In the genomic region with DNA sequence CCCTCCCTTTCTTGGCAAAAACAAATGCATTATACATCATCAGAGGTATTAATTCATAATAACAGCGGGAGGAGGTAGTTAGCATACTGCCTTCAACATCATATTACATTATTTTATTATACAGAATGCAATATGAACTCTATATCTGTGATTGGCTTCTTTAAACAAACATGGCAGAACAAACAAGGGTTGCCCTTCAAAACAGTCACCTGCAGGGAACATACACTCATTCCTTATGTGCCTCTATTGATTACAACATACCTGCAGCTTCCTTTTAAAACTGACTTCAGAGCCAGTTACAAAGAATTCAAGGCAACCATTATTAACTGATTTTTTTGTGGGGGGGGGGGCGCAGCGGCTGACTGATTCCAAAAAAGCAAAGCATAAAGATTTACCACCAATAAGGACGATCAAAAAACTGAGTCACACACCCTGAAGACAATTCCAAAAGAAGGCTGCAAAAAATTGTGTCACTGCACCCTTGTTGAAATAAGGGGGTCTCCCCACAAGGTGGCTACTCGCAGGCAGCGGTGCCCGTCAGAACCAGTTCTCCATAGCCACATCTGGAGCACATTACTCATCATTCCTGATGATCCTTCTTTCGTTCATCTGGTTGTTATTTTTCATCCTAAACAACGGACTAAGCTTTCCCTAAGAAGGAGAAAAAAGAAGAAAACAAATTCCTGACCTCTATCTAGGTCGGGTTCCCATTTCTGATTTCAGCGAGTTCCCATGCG, we compare ENCODE assay signal across 18 cellular contexts. TPM values are rescaled to one million over a fixed set of nuclear protein-coding genes. Genes with fewer than 3 reads are reported as not detected.
A peak's percentile ranks its signal among the peaks of the same experiment; 100 is the strongest.
DNase-seq lines count a peak whose midpoint lies in the region; ATAC-seq, FAIRE-seq and TF ChIP-seq lines count a peak whose summit lies in the region.
"Had no signal": no experiment of that assay in that cellular context is flagged by ENCODE, and none has a peak within 500 bp of the region (broad histone marks: within the 10 kb centered on the region; RNA-seq: fewer than 3 reads in every experiment).

No MANE protein-coding gene starts in this region.

- no peak for TF ChIP-seq POLR2A in HepG2 (IDR thresholded peaks at IDR 0.05; ENCODE audit: insufficient read depth in 1 of 2, low read depth in 2 of 2, low read length in 2 of 2)
- TF ChIP-seq POLR2A in right lobe of liver (IDR thresholded peaks at IDR 0.05): no peak

- 47% methylated on average over 12 of the region's 12 CpGs for WGBS in HepG2 (ENCODE audit: low lambda C conversion rate)
- 66% methylated on average over 12 of the region's 12 CpGs for WGBS in right lobe of liver (ENCODE audit: insufficient coverage, low coverage, low lambda C conversion rate, missing lambda C conversion rate)

- peaks cover 8% of the 10 kb centered on the region for H3K9me3 Mint-ChIP-seq in glutamatergic neuron (ENCODE audit: unreplicated experiment)
- H3K9me3 Mint-ChIP-seq: activated B cell treated with CpG ODN at 0.5 μM for 24 hours; T-helper 2 cell treated with Interferon-gamma antibody and Interleukin-4, amounts not matched to agents 5 μg/mL and 100 μg/mL, for 36 hours had no signal

- POLR2A ChIA-PET in HepG2 (lab: Yijun Ruan, JAX): interaction anchor here (1.7 kb wide), 1 partner anchor 478 kb away, joined by 3 read pairs; no protein-coding TSS in a partner anchor

- BruUV-seq in HepG2 (replicated peaks; lab: Mats Ljungman, UMichigan): no TSS peak

- H3K9me3 ChIP-seq in HepG2 (ENCODE audit: low read length) (no peaks in the 10 kb centered on the region), right lobe of liver (no peaks in the 10 kb centered on the region), kidney (ENCODE audit: control insufficient read depth in 1 of 2, low read length in 2 of 2) (no peaks in the 10 kb centered on the region), MG63 (no peaks in the 10 kb centered on the region)
- H3K9me3 ChIP-seq: SJCRH30 had no signal

- no peak for TF ChIP-seq CTCF in HepG2 (CRISPR knock-in tag; IDR thresholded peaks at IDR 0.05)
- TF ChIP-seq CTCF in right lobe of liver (IDR thresholded peaks at IDR 0.05): no peak
- TF ChIP-seq CTCF in LNCaP clone FGC (IDR thresholded peaks at IDR 0.05; ENCODE audit: control insufficient read depth, extremely low read depth, insufficient read depth): no peak
- TF ChIP-seq CTCF in kidney (IDR thresholded peaks at IDR 0.05; ENCODE audit: borderline replicate concordance, extremely low read depth, insufficient read depth): no peak
- TF ChIP-seq CTCF in glutamatergic neuron (IDR thresholded peaks at IDR 0.05; ENCODE audit: partially characterized antibody, unreplicated experiment): no peak

- DNase-seq in HepG2 (ENCODE audit: low spot score): peak; percentile 31
- DNase-seq in right lobe of liver: no peak
- peak; percentile 90 for DNase-seq in LNCaP clone FGC (ENCODE audit: low read depth)
- DNase-seq in kidney: peak; percentile 4
- DNase-seq in MG63: no peak
- no peak for DNase-seq in glutamatergic neuron
- DNase-seq in SKM-1 treated with dmso at 0.1 percent for 144 hours (lab: John Stamatoyannopoulos, UW; ENCODE audit: unreplicated experiment): no peak
- DNase-seq: activated B cell treated with CpG ODN at 0.5 μM for 24 hours, mesendoderm, SJCRH30 had no signal

- TF ChIP-seq EP300 in HepG2 (IDR thresholded peaks at IDR 0.05; ENCODE audit: low read depth in 2 of 2, low read length in 2 of 2) (no peak; a peak in 1 of 4 replicates), HepG2 (CRISPR knock-in tag; IDR thresholded peaks at IDR 0.05; ENCODE audit: borderline replicate concordance) (no peak)

- no peaks in the 10 kb centered on the region for H3K36me3 ChIP-seq in HepG2 (replicated peaks in 1 of 2; ENCODE audit: control insufficient read depth in 1 of 2, insufficient read depth in 2 of 2, low read length in 2 of 2)
- no peaks in the 10 kb centered on the region for H3K36me3 ChIP-seq in right lobe of liver
- H3K36me3 ChIP-seq in kidney (ENCODE audit: control insufficient read depth in 1 of 2, insufficient read depth in 2 of 2, low read length in 2 of 2): no peaks in the 10 kb centered on the region
- H3K36me3 ChIP-seq in MG63: no peaks in the 10 kb centered on the region; the same call in 1 of the 2 replicates
- H3K36me3 ChIP-seq: SJCRH30 had no signal

- no peak overlapping the region for H3K4me3 Mint-ChIP-seq in glutamatergic neuron (ENCODE audit: unreplicated experiment)
- H3K4me3 Mint-ChIP-seq: activated B cell treated with CpG ODN at 0.5 μM for 24 hours; activated naive CD8-positive, alpha-beta T cell; T-helper 2 cell treated with Interferon-gamma antibody and Interleukin-4, amounts not matched to agents 5 μg/mL and 100 μg/mL, for 36 hours had no signal

- H3K9ac ChIP-seq in HepG2 (ENCODE audit: insufficient read depth, low read depth, low read length) (no peak overlapping the region), kidney (ENCODE audit: low read length in 2 of 2) (no peak overlapping the region)

- no peaks in the 10 kb centered on the region for H3K27me3 ChIP-seq in HepG2 (ENCODE audit: control insufficient read depth in 1 of 2, insufficient read depth in 2 of 2, low read length in 2 of 2)
- no peaks in the 10 kb centered on the region for H3K27me3 ChIP-seq in right lobe of liver
- H3K27me3 ChIP-seq in MG63: no peaks in the 10 kb centered on the region

- no peak overlapping the region for H3K27ac Mint-ChIP-seq in glutamatergic neuron (ENCODE audit: unreplicated experiment)
- H3K27ac Mint-ChIP-seq: activated B cell treated with CpG ODN at 0.5 μM for 24 hours; activated naive CD8-positive, alpha-beta T cell; T-helper 2 cell treated with Interferon-gamma antibody and Interleukin-4, amounts not matched to agents 5 μg/mL and 100 μg/mL, for 36 hours had no signal

- intact Hi-C loops in HepG2 (cut with micrococcal nuclease; ENCODE audit: unreplicated experiment): loop anchor here (5.0 kb wide), 1 partner anchor 105 kb away; the partner anchor contains the start of gene HOXC5
- intact Hi-C loops in right lobe of liver (cut with DNase I): no loop called here
- intact Hi-C loops in kidney (cut with DNase I): loop anchor here (10.0 kb wide), 1 partner anchor 102 kb away; the partner anchor contains the start of gene HOXC5

- FAIRE-seq in HepG2 (lab: Jason Lieb, UNC) (no peak), kidney (lab: Jason Lieb, UNC) (no peak)
- FAIRE-seq: colon, endothelial cell of umbilical vein, frontal cortex, H54, urothelium cell line had no signal

- no peak overlapping the region for H3K27ac ChIP-seq in HepG2 (ENCODE audit: extremely low read length, insufficient read depth, low read length)
- no peak overlapping the region for H3K27ac ChIP-seq in right lobe of liver
- no peak overlapping the region for H3K27ac ChIP-seq in kidney (ENCODE audit: low read depth in 2 of 2, low read length in 2 of 2)
- H3K27ac ChIP-seq: SJCRH30 had no signal

- no peak overlapping the region for H2AFZ ChIP-seq in HepG2 (ENCODE audit: low read length)

- H3K4me3 ChIP-seq in HepG2 (replicated peaks in 1 of 3; ENCODE audit: insufficient read depth in 1 of 3, low read depth in 2 of 3, low read length in 3 of 3) (no peak overlapping the region), right lobe of liver (no peak overlapping the region), LNCaP clone FGC (ENCODE audit: low read depth, low read length) (peak overlapping the region; percentile 16), kidney (ENCODE audit: low read length in 2 of 2) (no peak overlapping the region), MG63 (no peak overlapping the region)
- H3K4me3 ChIP-seq: SJCRH30 had no signal

- in situ Hi-C loops in HepG2 (cut with HindIII; ENCODE audit: extremely low pct_ligation_motif_present, low pct_unique_long_range_greater_than_20kb): no loop called here

- H4K20me1 ChIP-seq in HepG2 (ENCODE audit: insufficient read depth, low read length): no peaks in the 10 kb centered on the region

- no peak overlapping the region for H3K4me2 ChIP-seq in HepG2 (ENCODE audit: low read depth, low read length)

- ATAC-seq in HepG2 (no peak), right lobe of liver (no peak), HG02885 (IDR thresholded peaks at IDR 0.05; ENCODE audit: poor library complexity, unreplicated experiment) (no peak)

- H3K4me1 Mint-ChIP-seq in glutamatergic neuron (ENCODE audit: low read depth, unreplicated experiment): peaks cover 32% of the 10 kb centered on the region
- H3K4me1 Mint-ChIP-seq: activated B cell treated with CpG ODN at 0.5 μM for 24 hours had no signal

- H3K27me3 Mint-ChIP-seq in glutamatergic neuron (ENCODE audit: unreplicated experiment): peaks cover 21% of the 10 kb centered on the region

- CTCF ChIA-PET in HepG2 (lab: Yijun Ruan, JAX; ENCODE audit: low intra/inter-chr PET ratio, low total read pairs): no interaction called here

- TF ChIP-seq RAD21 in HepG2 (CRISPR knock-in tag; IDR thresholded peaks at IDR 0.05): no peak

- no peaks in the 10 kb centered on the region for H3K79me2 ChIP-seq in HepG2 (ENCODE audit: insufficient read depth, low read length)

- H3K4me1 ChIP-seq in HepG2 (ENCODE audit: insufficient read depth, low read length) (peaks cover 82% of the 10 kb centered on the region), right lobe of liver (no peaks in the 10 kb centered on the region), kidney (ENCODE audit: control insufficient read depth in 1 of 2, insufficient read depth in 1 of 2, low read depth in 1 of 2, low read length in 2 of 2) (peaks cover 7 to 17% of the 10 kb centered on the region in 2 donors)

- H3K36me3 Mint-ChIP-seq in glutamatergic neuron (ENCODE audit: unreplicated experiment): no peaks in the 10 kb centered on the region
- H3K36me3 Mint-ChIP-seq: activated naive CD8-positive, alpha-beta T cell had no signal

RNA-seq across cellular contexts. Expression of gene SMUG1, which starts 51.8 kb away (rescaled TPM):
- total RNA-seq in HepG2 (2016; rRNA removed; fragmentation: Illumina TruSeq; extraction: Trizol): 35.6 and 36.9 TPM in 2 replicates
- total RNA-seq in HepG2 (2016; cell fraction: cytosol; rRNA removed; fragmentation: Illumina TruSeq; extraction: Trizol; ENCODE audit: low read depth): 47.1 and 69.5 TPM in 2 replicates
- total RNA-seq in HepG2 (2016; cell fraction: insoluble cytoplasmic fraction; rRNA removed; fragmentation: Illumina TruSeq; extraction: Trizol): 33.2 and 38.5 TPM in 2 replicates
- 50.2 and 62.2 TPM in 2 replicates for total RNA-seq in HepG2 (2016; cell fraction: membrane; rRNA removed; fragmentation: Illumina TruSeq; extraction: Trizol)
- total RNA-seq in HepG2 (2016; cell fraction: nucleus; rRNA removed; fragmentation: Illumina TruSeq; extraction: Trizol): 19.8 and 23.2 TPM in 2 replicates
- polyA plus RNA-seq in HepG2 (2011; rRNA removed): 31.9 and 36.1 TPM in 2 replicates
- polyA plus RNA-seq in HepG2 (2011; cell fraction: cytosol; rRNA removed): 28.5 and 39.2 TPM in 2 replicates
- 27.2 and 35.2 TPM in 2 replicates for polyA plus RNA-seq in HepG2 (2011; cell fraction: nucleus; rRNA removed)
- polyA plus RNA-seq in HepG2 (2012): 19.2 and 20.4 TPM in 2 replicates
- polyA plus RNA-seq in HepG2 (2016; cell fraction: cytosol; fragmentation: Illumina TruSeq; extraction: Trizol; ENCODE audit: low read depth): 48.5 and 64.8 TPM in 2 replicates
- polyA plus RNA-seq in HepG2 (2016; cell fraction: insoluble cytoplasmic fraction; fragmentation: Illumina TruSeq; extraction: Trizol; ENCODE audit: low read depth): 32.5 and 38.2 TPM in 2 replicates
- 43.2 and 48.1 TPM in 2 replicates for polyA plus RNA-seq in HepG2 (2016; cell fraction: membrane; fragmentation: Illumina TruSeq; extraction: Trizol; ENCODE audit: low read depth)
- 35.0 and 38.8 TPM in 2 replicates for polyA plus RNA-seq in HepG2 (2016; cell fraction: nucleus; fragmentation: Illumina TruSeq; extraction: Trizol; ENCODE audit: insufficient read depth, low read depth)
- 30.8 and 73.6 TPM in 2 replicates for polyA minus RNA-seq in HepG2 (2011; rRNA and poly(A)+ RNA removed; ENCODE audit: low replicate concordance)
- 7.7 TPM in 2 replicates for polyA minus RNA-seq in HepG2 (2011; cell fraction: cytosol; rRNA and poly(A)+ RNA removed)
- polyA minus RNA-seq in HepG2 (2011; cell fraction: nucleus; rRNA and poly(A)+ RNA removed): 22.7 and 32.0 TPM in 2 replicates
- total RNA-seq in right lobe of liver: 10 to 100 TPM; 14.1 to 25.5 (median 22.4) TPM
- 27.6 TPM for total RNA-seq in kidney
- polyA plus RNA-seq in kidney (ENCODE audit: insufficient read depth, low read depth, low replicate concordance): 68.3 TPM
- 33.1 and 48.3 TPM in 2 replicates for total RNA-seq in MG63 (2014; rRNA removed; shearing (Covaris generic); ENCODE audit: low replicate concordance)
- 39.3 TPM for total RNA-seq in glutamatergic neuron (ENCODE audit: unreplicated experiment)

Comparison
In these comparisons a context has a peak if more than half of its experiments do, and no peak if none do; other contexts are left out.
1. DNase-seq: peak in HepG2 (single experiment), LNCaP clone FGC (single experiment) and kidney (single experiment); none in right lobe of liver (0 of 3), MG63 (single experiment), glutamatergic neuron (single experiment) and SKM-1 treated with dmso at 0.1 percent for 144 hours (single experiment).
2. intact Hi-C loops: an anchor here in HepG2 (5.0 kb wide) and kidney (10.0 kb wide); none called in right lobe of liver.